10 cellular contexts compared by ENCODE assay signal in genomic region chr7:86643478-86644281, GRCh38.
A peak's percentile ranks its signal among the peaks of the same experiment; 100 is the strongest.
DNase-seq lines count a peak whose midpoint lies in the region; ATAC-seq and TF ChIP-seq lines count a peak whose summit lies in the region.
"Had no signal": no experiment of that assay in that cellular context is flagged by ENCODE, and none has a peak within 500 bp of the region (broad histone marks: within the 10 kb centered on the region; RNA-seq: fewer than 3 reads in every experiment).

Gene GRM3 (plus strand): TSS chr7:86643909. CDS start chr7:86765146, 121,237 bp downstream.

- ATAC-seq in stimulated activated naive CD8-positive, alpha-beta T cell treated with anti-CD3 and anti-CD28 coated beads, Interleukin-15, amount 100 ng/mL, for 72 hours, result peak; percentile 40
- no peak for ATAC-seq in GM18873 (IDR thresholded peaks at IDR 0.05; ENCODE audit: low FRiP score, unreplicated experiment)

- H3K4me3 ChIP-seq in foreskin fibroblast (ENCODE audit: low read depth in 1 of 2, low read length in 2 of 2), result no peak within 1 kb of the TSS
- H3K4me3 ChIP-seq: skin epidermis had no signal

- no peaks in the 10 kb centered on the region for H3K4me1 Mint-ChIP-seq in stimulated activated naive CD8-positive, alpha-beta T cell treated with anti-CD3 and anti-CD28 coated beads, Interleukin-15, amount 100 ng/mL, for 72 hours

- H3K9me3 Mint-ChIP-seq in stimulated activated naive CD8-positive, alpha-beta T cell treated with anti-CD3 and anti-CD28 coated beads, Interleukin-15, amount 100 ng/mL, for 72 hours, result peaks cover 0 to 7% of the 10 kb centered on the region in 2 donors
- H3K9me3 Mint-ChIP-seq: dendritic cell treated with granulocyte-macrophage colony-stimulating factor and Interleukin-4, amounts not matched to agents 40 ng/mL and 50 ng/mL, for 4 days had no signal

- H3K27me3 Mint-ChIP-seq in stimulated activated naive CD8-positive, alpha-beta T cell treated with anti-CD3 and anti-CD28 coated beads, Interleukin-15, amount 100 ng/mL, for 72 hours, result peaks cover 23% of the 10 kb centered on the region

- H3K4me3 Mint-ChIP-seq in stimulated activated naive CD8-positive, alpha-beta T cell treated with anti-CD3 and anti-CD28 coated beads, Interleukin-15, amount 100 ng/mL, for 72 hours, result no peak within 1 kb of the TSS
- H3K4me3 Mint-ChIP-seq: dendritic cell treated with granulocyte-macrophage colony-stimulating factor and Interleukin-4, amounts not matched to agents 40 ng/mL and 50 ng/mL, for 4 days had no signal

- H3K27ac Mint-ChIP-seq in stimulated activated naive CD8-positive, alpha-beta T cell treated with anti-CD3 and anti-CD28 coated beads, Interleukin-15, amount 100 ng/mL, for 72 hours, result no peak within 1 kb of the TSS
- H3K27ac Mint-ChIP-seq: dendritic cell treated with granulocyte-macrophage colony-stimulating factor and Interleukin-4, amounts not matched to agents 40 ng/mL and 50 ng/mL, for 4 days had no signal

- DNase-seq in HuH-7.5 (ENCODE audit: low spot score) (peak; percentile 57), astrocyte of the hippocampus (ENCODE audit: low read depth, low spot score) (peak; percentile 43), left kidney (ENCODE audit: low read depth, low spot score) (peak; percentile 57), T1000 (lab: John Stamatoyannopoulos, UW) (no peak), foreskin fibroblast (no peak)
- no peak for DNase-seq in stimulated activated naive CD8-positive, alpha-beta T cell treated with anti-CD3 and anti-CD28 coated beads, Interleukin-15, amount 100 ng/mL, for 72 hours
- no peak for DNase-seq in activated effector memory CD4-positive, alpha-beta T cell treated with Interleukin-2 at 50 U/mL for 16 hours

- TF ChIP-seq CTCF in foreskin fibroblast (IDR thresholded peaks at IDR 0.05; ENCODE audit: low read depth, low read length), result no peak

Comparison
In these comparisons a context has a peak if more than half of its experiments do, and no peak if none do; other contexts are left out.
1. DNase-seq: peak in HuH-7.5 (single experiment), astrocyte of the hippocampus (single experiment) and left kidney (single experiment); none in stimulated activated naive CD8-positive, alpha-beta T cell treated with anti-CD3 and anti-CD28 coated beads, Interleukin-15, amount 100 ng/mL, for 72 hours (0 of 2), T1000 (single experiment), activated effector memory CD4-positive, alpha-beta T cell treated with Interleukin-2 at 50 U/mL for 16 hours (single experiment) and foreskin fibroblast (0 of 2).